ENCODE assay signal across 8 cellular contexts in the genomic region with DNA sequence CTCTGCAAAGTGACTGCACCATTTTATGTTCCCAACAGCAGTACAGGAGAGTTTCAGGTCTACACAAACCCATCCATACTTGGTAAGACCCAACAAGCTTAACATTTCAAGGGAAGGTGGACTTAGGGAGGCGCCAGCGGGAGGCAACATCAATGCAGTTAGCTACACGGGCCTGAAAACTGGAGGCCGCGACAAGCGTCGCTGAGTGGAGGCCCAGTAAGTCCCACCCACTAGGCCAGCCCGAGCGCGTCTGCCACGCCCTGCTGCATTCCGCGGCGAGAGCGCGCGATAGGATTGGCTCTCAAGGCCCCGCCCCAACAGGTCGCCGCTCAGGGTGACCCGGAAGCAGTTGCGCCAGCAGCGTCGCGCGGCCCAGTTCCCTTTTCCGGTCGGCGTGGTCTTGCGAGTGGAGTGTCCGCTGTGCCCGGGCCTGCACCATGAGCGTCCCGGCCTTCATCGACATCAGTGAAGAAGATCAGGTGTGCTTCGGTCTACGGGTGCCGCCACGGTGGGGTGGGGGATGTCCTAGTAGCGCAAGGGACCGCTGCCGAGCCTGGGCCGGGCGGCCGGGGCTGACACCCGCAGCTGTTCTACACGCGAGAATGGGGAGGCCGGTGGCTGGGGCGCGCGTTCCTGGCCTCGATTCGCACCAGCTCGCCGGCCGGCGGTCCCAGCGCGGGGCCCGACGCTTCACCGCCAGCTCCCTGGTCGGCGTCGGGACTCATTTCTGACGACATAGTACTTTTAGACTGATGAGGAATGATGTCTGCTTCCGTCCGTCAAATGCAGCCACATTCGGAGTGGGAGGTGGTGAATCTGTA. TPM values are rescaled to one million over a fixed set of nuclear protein-coding genes. Genes with fewer than 3 reads are reported as not detected.
DNase-seq lines count a peak whose midpoint lies in the region; ATAC-seq, FAIRE-seq and TF ChIP-seq lines count a peak whose summit lies in the region.

A gene (plus strand): TSS at position 381 of the 821 bp plus-strand sequence. CDS start 57 bp downstream, at position 438.

- no peak for TF ChIP-seq CTCF in psoas muscle (IDR thresholded peaks at IDR 0.05)

- peak; percentile 96 for ATAC-seq in HG02885 (IDR thresholded peaks at IDR 0.05; ENCODE audit: poor library complexity, unreplicated experiment)
- peak; percentile 99 for ATAC-seq in T-helper 17 cell
- peak; percentile 100 for ATAC-seq in left ventricle myocardium superior
- peak; percentile 100 for ATAC-seq in psoas muscle

- H3K4me1 Mint-ChIP-seq in T-helper 17 cell: peaks cover 31% of the 10 kb centered on the region

- intact Hi-C loops in left ventricle myocardium superior (cut with micrococcal nuclease) (no loop called here), psoas muscle (cut with DNase I) (loop anchor here (5.0 to 10.0 kb wide), 2 partner anchors 311 to 1309 kb away; a partner anchor contains a TSS)

- peak; percentile 89 for TF ChIP-seq POLR2A in GM15510 (IDR thresholded peaks at IDR 0.05; ENCODE audit: borderline replicate concordance, extremely low read depth, insufficient read length)

- no peaks in the 10 kb centered on the region for H3K27me3 ChIP-seq in psoas muscle (ENCODE audit: insufficient read depth in 3 of 3, low read length in 2 of 3)

- peaks cover 26% of the 10 kb centered on the region for H3K4me1 ChIP-seq in psoas muscle

- no peaks in the 10 kb centered on the region for H3K9me3 ChIP-seq in T-helper 17 cell (ENCODE audit: control insufficient read depth, low read length, poor library complexity, severe bottlenecking)
- H3K9me3 ChIP-seq in psoas muscle: no peaks in the 10 kb centered on the region

- 0 to 1% (median 1%) methylated on average over 64 to 70 of the region's 70 CpGs for WGBS in psoas muscle, 3 donors

- peaks cover 9% of the 10 kb centered on the region for H3K36me3 Mint-ChIP-seq in T-helper 17 cell (ENCODE audit: low read depth)

- DNase-seq in NCI-H1694 treated with DMSO at 0.1 percent for 48 hours (lab: John Stamatoyannopoulos, UW) (peak; percentile 91), T-helper 17 cell (peak; percentile 91 to 92 (median 91)), amygdala (lab: John Stamatoyannopoulos, UW) (peak; percentile 52 to 97 (median 92)), left ventricle myocardium superior (peak; percentile 98), psoas muscle (peak; percentile 96 to 98), urothelium cell line (ENCODE audit: low spot score) (peak; percentile 98)

- peak; percentile 97 for FAIRE-seq in urothelium cell line (lab: Jason Lieb, UNC)

- peak within 1 kb of the TSS; percentile 89 for H3K27ac ChIP-seq in psoas muscle

- H3K4me3 Mint-ChIP-seq in T-helper 17 cell: peak within 1 kb of the TSS; percentile 98

- H3K36me3 ChIP-seq in psoas muscle (ENCODE audit: insufficient read depth in 1 of 2, low read depth in 1 of 2): peaks cover 0 to 10% of the 10 kb centered on the region in 2 donors

- no peaks in the 10 kb centered on the region for H3K27me3 Mint-ChIP-seq in T-helper 17 cell

- H3K27ac Mint-ChIP-seq in T-helper 17 cell: peak within 1 kb of the TSS; percentile 96

- H3K4me3 ChIP-seq in psoas muscle: peak within 1 kb of the TSS; percentile 77

RNA-seq across cellular contexts. Expression of the gene that starts here (rescaled TPM):
- total RNA-seq in T-helper 17 cell (100 to 1,000 TPM; 203 to 215 TPM), left ventricle myocardium superior (198 TPM), psoas muscle (100 to 1,000 TPM; 135 to 197 (median 180) TPM)
- polyA plus RNA-seq in psoas muscle: 100 to 1,000 TPM; 220 to 435 (median 295) TPM

Comparison
In these comparisons a context has a peak if more than half of its experiments do, and no peak if none do; other contexts are left out.
1. Peak in every context shown above with its lines: DNase-seq, ATAC-seq, H3K4me3 ChIP-seq and H3K27ac ChIP-seq.